In the genomic region with DNA sequence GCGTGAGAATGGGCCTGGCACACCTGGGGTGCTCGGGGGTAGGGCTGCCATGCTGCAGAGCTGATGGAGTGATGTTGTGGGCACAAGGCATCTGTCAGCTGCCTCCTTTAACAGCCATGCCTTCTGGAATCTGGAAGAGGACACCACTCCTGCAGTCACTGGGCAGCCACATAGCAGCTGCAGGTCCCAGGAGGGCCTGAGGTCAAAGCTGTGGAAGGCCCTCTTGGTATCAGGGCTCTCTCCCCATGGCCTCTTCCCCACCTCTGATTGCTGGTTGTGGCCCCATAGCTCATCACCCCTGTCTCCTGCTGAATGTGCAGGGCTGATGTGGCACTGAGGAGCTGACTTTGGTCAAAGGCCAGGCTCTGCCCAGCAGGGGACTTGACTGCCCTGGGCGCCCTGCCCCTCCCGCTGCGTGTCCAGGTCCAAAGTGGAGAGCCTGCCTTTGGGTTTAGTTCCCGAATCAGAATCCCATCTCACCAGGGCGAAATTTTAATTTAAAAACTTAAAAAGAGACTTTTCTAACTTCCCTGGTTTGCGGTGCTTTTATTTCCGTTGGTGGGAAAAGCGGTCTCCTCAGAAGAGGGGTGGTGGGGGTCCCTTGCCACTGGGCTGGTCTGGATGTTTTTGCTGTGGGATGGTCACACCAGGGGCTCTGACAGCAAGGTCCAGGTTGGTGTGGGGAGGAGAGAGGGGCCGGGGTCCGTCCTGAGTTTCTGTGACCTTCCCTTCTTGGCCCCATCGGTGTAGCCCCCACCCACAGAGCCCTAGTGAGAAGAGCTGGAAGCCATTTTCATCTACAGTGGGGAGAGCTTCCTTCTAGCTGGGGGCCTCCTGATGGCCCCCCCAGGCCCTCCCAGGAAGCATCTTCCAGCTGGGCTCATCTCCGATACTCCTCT, we compare ENCODE assay signal across 10 cellular contexts. TPM values are rescaled to one million over a fixed set of nuclear protein-coding genes. Genes with fewer than 3 reads are reported as not detected.
DNase-seq lines count a peak whose midpoint lies in the region; ATAC-seq and TF ChIP-seq lines count a peak whose summit lies in the region.
"Had no signal": no experiment of that assay in that cellular context is flagged by ENCODE, and none has a peak within 500 bp of the region (broad histone marks: within the 10 kb centered on the region; RNA-seq: fewer than 3 reads in every experiment).

No MANE protein-coding gene starts in this region.

- H3K27me3 ChIP-seq in heart left ventricle (no peaks in the 10 kb centered on the region), OCI-LY1 (ENCODE audit: insufficient read depth, low read length) (no peaks in the 10 kb centered on the region; the same call in 1 of the 2 replicates), tibial nerve (no peaks in the 10 kb centered on the region)

- H4K20me1 ChIP-seq in OCI-LY1 (ENCODE audit: insufficient read depth, low read length), result no peaks in the 10 kb centered on the region

- H3K4me3 ChIP-seq in heart left ventricle, result peak overlapping the region in 8 of 12 donors; percentile 35 to 60 (median 46)
- peak overlapping the region; percentile 41 for H3K4me3 ChIP-seq in OCI-LY1 (ENCODE audit: low read depth, low read length, poor library complexity, severe bottlenecking)
- peak overlapping the region in 1 of 4 donors; percentile 36 for H3K4me3 ChIP-seq in tibial nerve

- H3K9ac ChIP-seq in OCI-LY1 (ENCODE audit: low read length), result no peak overlapping the region

- 80 to 84% (median 81%) methylated on average over 12 to 14 of the region's 14 CpGs for WGBS in heart left ventricle, 4 donors
- WGBS in tibial nerve, 2 donors, result 72 to 84% methylated on average over 13 of the region's 14 CpGs

- intact Hi-C loops in heart left ventricle (cut with DNase I), result loop anchor here in 4 of 10 donors (10.0 kb wide), 3 partner anchors 86 to 366 kb away; partner anchors contain the start of gene MRPL38 (in 1 of the 4)
- intact Hi-C loops in left cardiac atrium (cut with DNase I), result loop anchor here in 1 of 2 donors (10.0 kb wide), 1 partner anchor 86 kb away; no protein-coding TSS in a partner anchor

- peak overlapping the region; percentile 62 for H3K4me2 ChIP-seq in OCI-LY1 (ENCODE audit: low read length)

- no peak overlapping the region for H2AFZ ChIP-seq in OCI-LY1 (ENCODE audit: low read length)

- H3K4me1 ChIP-seq in heart left ventricle (peaks cover 14 to 77% (median 64%) of the 10 kb centered on the region in 12 donors), OCI-LY1 (ENCODE audit: insufficient read depth, low read length, severe bottlenecking) (peaks cover 39% of the 10 kb centered on the region), tibial nerve (peaks cover 2 to 81% (median 59%) of the 10 kb centered on the region in 4 donors)

- no peaks in the 10 kb centered on the region for H3F3A ChIP-seq in OCI-LY1 (ENCODE audit: insufficient read depth, low read length)

- H3K9me2 ChIP-seq in OCI-LY1 (ENCODE audit: low read depth, low read length), result no peaks in the 10 kb centered on the region

- no peak for DNase-seq in heart left ventricle
- no peak for DNase-seq in left cardiac atrium
- peak; percentile 58 for DNase-seq in islet precursor cell
- no peak for DNase-seq in tibial nerve (ENCODE audit: low spot score in 2 of 2)
- DNase-seq in activated gamma-delta T cell (lab: John Stamatoyannopoulos, UW), result no peak
- no peak for DNase-seq in A172 (ENCODE audit: low spot score)

- H3K9me3 ChIP-seq in heart left ventricle (no peaks in the 10 kb centered on the region), OCI-LY1 (ENCODE audit: low read length) (no peaks in the 10 kb centered on the region), tibial nerve (no peaks in the 10 kb centered on the region)

- H3K36me3 ChIP-seq in heart left ventricle, result peaks cover 0 to 25% (median 14%) of the 10 kb centered on the region in 9 donors
- peaks cover 21% of the 10 kb centered on the region for H3K36me3 ChIP-seq in OCI-LY1 (ENCODE audit: insufficient read depth, low read length)
- peaks cover 0 to 28% (median 0%) of the 10 kb centered on the region in 3 donors for H3K36me3 ChIP-seq in tibial nerve

- no peak for ATAC-seq in heart left ventricle
- no peak for ATAC-seq in left cardiac atrium
- ATAC-seq in GM21360 (IDR thresholded peaks at IDR 0.05; ENCODE audit: unreplicated experiment), result no peak

- H3K27ac ChIP-seq in heart left ventricle (peak overlapping the region in 9 of 12 donors; percentile 6 to 98 (median 67)), OCI-LY1 (ENCODE audit: low read depth, low read length, poor library complexity, severe bottlenecking) (no peak overlapping the region), tibial nerve (peak overlapping the region; percentile 71 to 97 (median 76))
- H3K27ac ChIP-seq: C4-2B, HL-60 had no signal

- no peaks in the 10 kb centered on the region for H3K79me2 ChIP-seq in OCI-LY1 (ENCODE audit: insufficient read depth, low read length)

- TF ChIP-seq CTCF in heart left ventricle (IDR thresholded peaks at IDR 0.05) (no peak), OCI-LY1 (IDR thresholded peaks at IDR 0.05; ENCODE audit: low read length) (no peak), tibial nerve (IDR thresholded peaks at IDR 0.05) (no peak)

- TF ChIP-seq POLR2A in heart left ventricle (IDR thresholded peaks at IDR 0.05) (no peak), tibial nerve (IDR thresholded peaks at IDR 0.05) (no peak)

- no peak for TF ChIP-seq EP300 in tibial nerve (IDR thresholded peaks at IDR 0.05)

RNA-seq across cellular contexts. Expression of gene UBALD2, which starts 5.9 kb away (rescaled TPM):
- total RNA-seq in heart left ventricle (10 to 100 TPM in 8 of 9 donors, 1 to 10 TPM in 1; 8.5 to 49.8 (median 24.5) TPM), left cardiac atrium (10 to 100 TPM; 21.3 to 30.8 TPM), tibial nerve (10 to 100 TPM; 12.7 to 26.9 (median 20.4) TPM)
- polyA plus RNA-seq in heart left ventricle, result 10 to 100 TPM; 12.5 to 18.5 TPM
- 2.7 and 6.5 TPM in 2 replicates for total RNA-seq in A172 (2014; rRNA removed; shearing (Covaris generic))

RNA-seq across cellular contexts. Expression of gene RNF157, which starts 30.7 kb away (rescaled TPM):
- total RNA-seq in heart left ventricle (1 to 10 TPM; 3.9 to 7.4 (median 5.2) TPM), left cardiac atrium (10 to 100 TPM; 11.1 to 19.9 TPM), tibial nerve (10 to 100 TPM; 11.1 to 18.9 (median 15.2) TPM)
- polyA plus RNA-seq in heart left ventricle, result 1 to 10 TPM; 3.6 to 5.5 TPM
- total RNA-seq in A172 (2014; rRNA removed; shearing (Covaris generic)), result 7.0 and 8.3 TPM in 2 replicates

RNA-seq across cellular contexts. Expression of gene QRICH2, which starts 37.1 kb away (rescaled TPM):
- 1 to 10 TPM; 1.0 to 2.7 (median 1.6) TPM for total RNA-seq in heart left ventricle
- 1 to 10 TPM; 2.1 to 2.7 TPM for polyA plus RNA-seq in heart left ventricle
- total RNA-seq in left cardiac atrium, result 1 to 10 TPM; 1.9 to 3.9 TPM
- 1 to 10 TPM; 2.0 to 8.4 (median 5.2) TPM for total RNA-seq in tibial nerve
- 2.1 and 2.8 TPM in 2 replicates for total RNA-seq in A172 (2014; rRNA removed; shearing (Covaris generic))
